21 cellular contexts compared by ENCODE assay signal in the genomic region with DNA sequence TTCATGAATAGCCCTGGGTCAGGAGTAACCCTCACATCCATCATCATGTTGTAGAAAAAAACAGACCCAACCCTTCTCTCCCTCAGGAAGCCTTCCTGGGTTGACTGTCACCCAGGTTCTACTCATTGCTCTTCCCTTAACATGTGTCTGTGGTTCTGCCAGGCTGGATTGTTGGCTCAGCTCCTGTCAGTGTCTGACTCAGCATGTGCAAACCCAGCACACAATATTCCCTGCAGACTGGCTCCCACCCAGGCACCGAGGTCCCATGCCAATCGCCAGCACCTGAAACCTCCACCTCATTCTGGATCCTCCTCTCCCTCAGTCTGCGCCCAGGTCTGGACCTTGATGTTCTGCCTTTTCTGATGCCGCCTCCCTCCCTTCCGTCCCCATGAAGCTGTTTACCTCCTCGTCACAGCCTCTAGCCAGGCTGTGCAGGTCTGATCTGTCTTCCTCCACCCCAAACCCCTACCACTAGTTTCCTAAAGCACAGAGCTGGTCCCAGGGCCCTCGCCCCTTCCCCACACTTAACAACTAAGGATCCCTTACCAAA. TPM values are rescaled to one million over a fixed set of nuclear protein-coding genes. Genes with fewer than 3 reads are reported as not detected.
DNase-seq lines count a peak whose midpoint lies in the region; ATAC-seq, FAIRE-seq and TF ChIP-seq lines count a peak whose summit lies in the region.
"Had no signal": no experiment of that assay in that cellular context is flagged by ENCODE, and none has a peak within 500 bp of the region (broad histone marks: within the 10 kb centered on the region; RNA-seq: fewer than 3 reads in every experiment).

No MANE protein-coding gene starts in this region.

- no peak overlapping the region for H3K4me3 Mint-ChIP-seq in dendritic cell treated with granulocyte-macrophage colony-stimulating factor and Interleukin-4, amounts not matched to agents 40 ng/mL and 50 ng/mL, for 4 days
- H3K4me3 Mint-ChIP-seq: activated CD4-positive, alpha-beta T cell treated with anti-CD3 and anti-CD28 coated beads for 36 hours; mesothelial cell of epicardium; neural progenitor cell had no signal

- no peaks in the 10 kb centered on the region for H3K9me3 Mint-ChIP-seq in dendritic cell treated with granulocyte-macrophage colony-stimulating factor and Interleukin-4, amounts not matched to agents 40 ng/mL and 50 ng/mL, for 4 days
- H3K9me3 Mint-ChIP-seq: mesothelial cell of epicardium, neural progenitor cell had no signal

- H3K27me3 ChIP-seq in MG63 (no peaks in the 10 kb centered on the region), upper lobe of left lung (no peaks in the 10 kb centered on the region)
- H3K27me3 ChIP-seq: neural progenitor cell had no signal

- no peak for TF ChIP-seq CTCF in upper lobe of left lung (IDR thresholded peaks at IDR 0.05)

- no peaks in the 10 kb centered on the region for H3K9me3 ChIP-seq in MG63
- H3K9me3 ChIP-seq in upper lobe of left lung, result no peaks in the 10 kb centered on the region
- H3K9me3 ChIP-seq: BE2C, SJSA1 had no signal

- H3K4me1 ChIP-seq in upper lobe of left lung, result peaks cover 0 to 5% (median 0%) of the 10 kb centered on the region in 4 donors
- H3K4me1 ChIP-seq: BE2C, neural progenitor cell, SJSA1 had no signal

- no peak for TF ChIP-seq EP300 in upper lobe of left lung (IDR thresholded peaks at IDR 0.05)

- TF ChIP-seq POLR2A in upper lobe of left lung (IDR thresholded peaks at IDR 0.05), result no peak

- intact Hi-C loops in dendritic cell treated with granulocyte-macrophage colony-stimulating factor and Interleukin-4, amounts not matched to agents 40 ng/mL and 50 ng/mL, for 4 days (cut with micrococcal nuclease), result no loop called here

- H3K4me1 Mint-ChIP-seq in dendritic cell treated with granulocyte-macrophage colony-stimulating factor and Interleukin-4, amounts not matched to agents 40 ng/mL and 50 ng/mL, for 4 days (ENCODE audit: low read depth), result peaks cover 87% of the 10 kb centered on the region
- H3K4me1 Mint-ChIP-seq: activated CD4-positive, alpha-beta T cell treated with anti-CD3 and anti-CD28 coated beads for 36 hours; mesothelial cell of epicardium; neural progenitor cell had no signal

- H3K27me3 Mint-ChIP-seq in dendritic cell treated with granulocyte-macrophage colony-stimulating factor and Interleukin-4, amounts not matched to agents 40 ng/mL and 50 ng/mL, for 4 days, result peaks cover 6% of the 10 kb centered on the region

- H3K27ac ChIP-seq in upper lobe of left lung, result peak overlapping the region in 1 of 4 donors; percentile 70
- H3K27ac ChIP-seq: neural progenitor cell, SJSA1 had no signal

- WGBS in upper lobe of left lung, 2 donors, result 81 to 87% methylated on average over 7 of the region's 7 CpGs

- no peak overlapping the region for H3K4me3 ChIP-seq in MG63
- H3K4me3 ChIP-seq in upper lobe of left lung, result no peak overlapping the region
- H3K4me3 ChIP-seq: neural progenitor cell, SJSA1 had no signal

- DNase-seq in Daoy (ENCODE audit: low read depth), result peak; percentile 36
- peak; percentile 73 for DNase-seq in MG63
- peak; percentile 17 for DNase-seq in kidney tubule cell (ENCODE audit: low spot score)
- DNase-seq in upper lobe of left lung, result no peak
- DNase-seq in HTR-8/SVneo (ENCODE audit: insufficient read length, low spot score), result no peak
- DNase-seq in stimulated activated naive CD4-positive, alpha-beta T cell treated with Interleukin-2 at 50 U/mL for 16 hours (lab: John Stamatoyannopoulos, UW), result no peak
- no peak for DNase-seq in stimulated activated CD4-positive, alpha-beta T cell treated with anti-CD3 and anti-CD28 coated beads, Interleukin-1b, Interleukin-23, amount 100 ng/mL, for 48 hours
- DNase-seq: activated CD4-positive, alpha-beta T cell treated with anti-CD3 and anti-CD28 coated beads for 36 hours; activated naive CD4-positive, alpha-beta T cell; BE2C; NCI-H1092 treated with DMSO at 0.1 percent for 48 hours; T-helper 9 cell had no signal

- ATAC-seq in upper lobe of left lung (ENCODE audit: low FRiP score in 2 of 2), result no peak
- ATAC-seq: activated CD4-positive, alpha-beta T cell treated with anti-CD3 and anti-CD28 coated beads for 36 hours had no signal

- FAIRE-seq in HTR-8/SVneo (lab: Jason Lieb, UNC), result no peak
- FAIRE-seq: astrocyte, GM18507, GM19239, islet of Langerhans had no signal

- peak overlapping the region; percentile 5 for H3K27ac Mint-ChIP-seq in dendritic cell treated with granulocyte-macrophage colony-stimulating factor and Interleukin-4, amounts not matched to agents 40 ng/mL and 50 ng/mL, for 4 days
- H3K27ac Mint-ChIP-seq: activated CD4-positive, alpha-beta T cell treated with anti-CD3 and anti-CD28 coated beads for 36 hours; mesothelial cell of epicardium; neural progenitor cell had no signal

- no peaks in the 10 kb centered on the region for H3K36me3 Mint-ChIP-seq in dendritic cell treated with granulocyte-macrophage colony-stimulating factor and Interleukin-4, amounts not matched to agents 40 ng/mL and 50 ng/mL, for 4 days (ENCODE audit: low read depth)
- H3K36me3 Mint-ChIP-seq: mesothelial cell of epicardium, neural progenitor cell had no signal

- H3K36me3 ChIP-seq in MG63, result no peaks in the 10 kb centered on the region
- H3K36me3 ChIP-seq in upper lobe of left lung, result no peaks in the 10 kb centered on the region
- H3K36me3 ChIP-seq: BE2C, neural progenitor cell, SJSA1 had no signal

RNA-seq across cellular contexts. Expression of a gene that starts 4.3 kb away (rescaled TPM):
- total RNA-seq in Daoy (2014; rRNA removed; shearing (Covaris generic)), result not detected in 2 replicates
- total RNA-seq in MG63 (2014; rRNA removed; shearing (Covaris generic); ENCODE audit: low replicate concordance), result not detected in 2 replicates
- total RNA-seq in upper lobe of left lung, result 100 to 1,000 TPM in 4 of 6 donors, 10 to 100 TPM in 2; 49.2 to 842 (median 194) TPM
- total RNA-seq: activated CD4-positive, alpha-beta T cell treated with anti-CD3 and anti-CD28 coated beads for 36 hours; astrocyte; epithelial cell of proximal tubule; mesothelial cell of epicardium; SJSA1 had no signal

RNA-seq across cellular contexts. Expression of a gene that starts 19.8 kb away (rescaled TPM):
- not detected in 2 replicates for total RNA-seq in Daoy (2014; rRNA removed; shearing (Covaris generic))
- total RNA-seq in MG63 (2014; rRNA removed; shearing (Covaris generic); ENCODE audit: low replicate concordance), result not detected in 2 replicates
- total RNA-seq in upper lobe of left lung, result 10 to 100 TPM in 5 of 6 donors, 1 to 10 TPM in 1; 5.2 to 75.7 (median 32.1) TPM
- total RNA-seq: activated CD4-positive, alpha-beta T cell treated with anti-CD3 and anti-CD28 coated beads for 36 hours; astrocyte; epithelial cell of proximal tubule; mesothelial cell of epicardium; SJSA1 had no signal

RNA-seq across cellular contexts. Expression of a gene that starts 21.1 kb away (rescaled TPM):
- not detected in 2 replicates for total RNA-seq in Daoy (2014; rRNA removed; shearing (Covaris generic))
- not detected in 2 replicates for total RNA-seq in MG63 (2014; rRNA removed; shearing (Covaris generic); ENCODE audit: low replicate concordance)
- total RNA-seq in upper lobe of left lung, result not detected
- total RNA-seq: activated CD4-positive, alpha-beta T cell treated with anti-CD3 and anti-CD28 coated beads for 36 hours; astrocyte; epithelial cell of proximal tubule; mesothelial cell of epicardium; SJSA1 had no signal

RNA-seq across cellular contexts. Expression of a gene that starts 37.6 kb away (rescaled TPM):
- total RNA-seq in Daoy (2014; rRNA removed; shearing (Covaris generic)), result not detected in 2 replicates
- total RNA-seq in MG63 (2014; rRNA removed; shearing (Covaris generic); ENCODE audit: low replicate concordance), result not detected in 2 replicates
- total RNA-seq in upper lobe of left lung, result 1,000 to 10,000 TPM in 1 of 6 donors, 100 to 1,000 TPM in 5; 133 to 1,125 (median 606) TPM
- total RNA-seq: activated CD4-positive, alpha-beta T cell treated with anti-CD3 and anti-CD28 coated beads for 36 hours; SJSA1 had no signal

RNA-seq across cellular contexts. Expression of a gene that starts 46.6 kb away (rescaled TPM):
- not detected in 2 replicates for total RNA-seq in Daoy (2014; rRNA removed; shearing (Covaris generic))
- not detected in 2 replicates for total RNA-seq in MG63 (2014; rRNA removed; shearing (Covaris generic); ENCODE audit: low replicate concordance)
- not detected for total RNA-seq in upper lobe of left lung
- total RNA-seq: astrocyte, epithelial cell of proximal tubule, mesothelial cell of epicardium, SJSA1 had no signal

Comparison
In these comparisons a context has a peak if more than half of its experiments do, and no peak if none do; other contexts are left out.
1. DNase-seq: peak in Daoy (single experiment), MG63 (single experiment) and kidney tubule cell (single experiment); none in upper lobe of left lung (0 of 2), HTR-8/SVneo (single experiment), stimulated activated naive CD4-positive, alpha-beta T cell treated with Interleukin-2 at 50 U/mL for 16 hours (single experiment) and stimulated activated CD4-positive, alpha-beta T cell treated with anti-CD3 and anti-CD28 coated beads, Interleukin-1b, Interleukin-23, amount 100 ng/mL, for 48 hours (single experiment).
2. RNA of a gene that starts 4.3 kb away (total RNA-seq): 49.2 to 842 TPM in upper lobe of left lung; not detected in Daoy and not detected in MG63; every median in the first group is over 10 times any median in the second.